ENCODE assay signal across 11 cellular contexts in genomic region chr14:55122441-55122986, GRCh38. TPM values are rescaled to one million over a fixed set of nuclear protein-coding genes. Genes with fewer than 3 reads are reported as not detected.
DNase-seq lines count a peak whose midpoint lies in the region; TF ChIP-seq lines count a peak whose summit lies in the region.
"Had no signal": no experiment of that assay in that cellular context is flagged by ENCODE, and none has a peak within 500 bp of the region (broad histone marks: within the 10 kb centered on the region; RNA-seq: fewer than 3 reads in every experiment).

No MANE protein-coding gene starts in this region.

- no peaks in the 10 kb centered on the region for H4K20me1 ChIP-seq in hepatocyte (ENCODE audit: insufficient read depth, poor library complexity, severe bottlenecking)

- H3K9me3 ChIP-seq in hepatocyte (ENCODE audit: low read depth) (no peaks in the 10 kb centered on the region), spleen (no peaks in the 10 kb centered on the region)

- H3K27me3 ChIP-seq in hepatocyte = no peaks in the 10 kb centered on the region
- H3K27me3 ChIP-seq in spleen (replicated peaks in 1 of 7) = no peaks in the 10 kb centered on the region

- H3K79me2 ChIP-seq in hepatocyte = no peaks in the 10 kb centered on the region

- no peak for TF ChIP-seq POLR2A in spleen (IDR thresholded peaks at IDR 0.05)

- H3K4me2 ChIP-seq in hepatocyte = peak overlapping the region; percentile 64

- WGBS in hepatocyte (ENCODE audit: low lambda C conversion rate, missing lambda C conversion rate) = 22% methylated on average over 8 of the region's 8 CpGs
- 45 to 70% (median 68%) methylated on average over 8 of the region's 8 CpGs for WGBS in spleen, 5 donors

- H3K4me1 ChIP-seq in hepatocyte (ENCODE audit: insufficient read depth) (peaks cover 73% of the 10 kb centered on the region), spleen (peaks cover 11 to 95% (median 50%) of the 10 kb centered on the region in 6 donors)

- H3K4me3 ChIP-seq in LNCaP clone FGC (ENCODE audit: low read depth, low read length) = no peak overlapping the region
- no peak overlapping the region for H3K4me3 ChIP-seq in hepatocyte
- H3K4me3 ChIP-seq in spleen = no peak overlapping the region

- no peaks in the 10 kb centered on the region for H3K9me2 ChIP-seq in hepatocyte (replicated peaks; ENCODE audit: insufficient read depth)

- in situ Hi-C loops in G401 (cut with HindIII; ENCODE audit: low sequenced_read_pairs) = no loop called here

- intact Hi-C loops in spleen (cut with DNase I; ENCODE audit: low total_unique reads) = no loop called here

- H3K36me3 ChIP-seq in hepatocyte (replicated peaks; ENCODE audit: insufficient read depth, low read depth) (no peaks in the 10 kb centered on the region), spleen (no peaks in the 10 kb centered on the region)

- H3K27ac ChIP-seq in VCaP (peak overlapping the region; percentile 75), hepatocyte (peak overlapping the region; percentile 91), spleen (peak overlapping the region; percentile 2 to 81 (median 62))

- TF ChIP-seq CTCF in LNCaP clone FGC (IDR thresholded peaks at IDR 0.05; ENCODE audit: control insufficient read depth, extremely low read depth, insufficient read depth) = no peak
- no peak for TF ChIP-seq CTCF in VCaP (conservative IDR thresholded peaks at IDR 0.05)
- no peak for TF ChIP-seq CTCF in hepatocyte (IDR thresholded peaks at IDR 0.05; ENCODE audit: poor library complexity)
- no peak for TF ChIP-seq CTCF in spleen (IDR thresholded peaks at IDR 0.05 in 8 of 11, conservative IDR thresholded peaks at IDR 0.05 in 3 of 11)

- DNase-seq in LNCaP clone FGC (ENCODE audit: low read depth) (peak; percentile 77), hepatocyte (ENCODE audit: low spot score) (peak; percentile 81), spleen (no peak), G401 (ENCODE audit: low spot score) (no peak), RKO (ENCODE audit: low spot score) (no peak), SK-N-DZ (ENCODE audit: low spot score) (no peak), SW 1271 (lab: John Stamatoyannopoulos, UW) (no peak)
- DNase-seq: activated CD4-positive, alpha-beta T cell treated with anti-CD3 and anti-CD28 coated beads for 1 hour; MV-4-11; naive B cell had no signal

- H2AFZ ChIP-seq in hepatocyte = no peak overlapping the region

RNA-seq across cellular contexts. Expression of gene LGALS3, which starts 6.5 kb away (rescaled TPM):
- total RNA-seq in hepatocyte (461 and 534 TPM in 2 replicates), spleen (10 to 100 TPM; 37.4 to 71.1 (median 48.8) TPM)
- polyA plus RNA-seq in hepatocyte (690 and 766 TPM in 2 replicates), spleen (100 to 1,000 TPM in 1 of 3 donors, 10 to 100 TPM in 2; 61.1 to 201 (median 69.1) TPM)
- total RNA-seq in G401 (2014; rRNA removed; shearing (Covaris generic)) = 207 and 236 TPM in 2 replicates
- polyA plus RNA-seq in SK-N-DZ (2014; cell fraction: cytosol; rRNA removed) = not detected in 2 replicates
- 1.3 TPM in 1 of 2 replicates, not detected in the other for polyA plus RNA-seq in SK-N-DZ (2014; cell fraction: nucleus; rRNA removed)

Comparison
In these comparisons a context has a peak if more than half of its experiments do, and no peak if none do; other contexts are left out.
1. DNase-seq: peak in LNCaP clone FGC (single experiment) and hepatocyte (single experiment); none in spleen (single experiment), G401 (single experiment), RKO (single experiment), SK-N-DZ (single experiment) and SW 1271 (0 of 2).
2. Peak in every context shown above with its lines, with median percentiles within 50 percentile points of each other: H3K27ac ChIP-seq.